Comparison of ENCODE assay signal across 14 cellular contexts in genomic region chr7:101869026-101869900, GRCh38. TPM values are rescaled to one million over a fixed set of nuclear protein-coding genes. Genes with fewer than 3 reads are reported as not detected.
DNase-seq lines count a peak whose midpoint lies in the region; ATAC-seq and TF ChIP-seq lines count a peak whose summit lies in the region.
"Had no signal": no experiment of that assay in that cellular context is flagged by ENCODE, and none has a peak within 500 bp of the region (broad histone marks: within the 10 kb centered on the region; RNA-seq: fewer than 3 reads in every experiment).

No MANE protein-coding gene starts in this region.

- 87% methylated on average over 38 of the region's 38 CpGs for WGBS in mesenchymal stem cell
- 72 to 82% methylated on average over 38 of the region's 38 CpGs for WGBS in upper lobe of left lung, 2 donors

- H3K27me3 ChIP-seq in breast epithelium (no peaks in the 10 kb centered on the region), mesenchymal stem cell (ENCODE audit: control insufficient read depth in 1 of 2, insufficient read depth in 1 of 2, low read length in 2 of 2) (no peaks in the 10 kb centered on the region), upper lobe of left lung (no peaks in the 10 kb centered on the region)

- H3K27ac ChIP-seq in breast epithelium, result no peak overlapping the region
- H3K27ac ChIP-seq in mesenchymal stem cell (ENCODE audit: low read length, poor library complexity, severe bottlenecking), result no peak overlapping the region
- H3K27ac ChIP-seq in upper lobe of left lung, result peak overlapping the region in 3 of 4 donors; percentile 20 to 66 (median 43)

- no TSS peak for BruUV-seq in MCF 10A (replicated peaks; lab: Mats Ljungman, UMichigan)

- no peak overlapping the region for H3K9ac ChIP-seq in mesenchymal stem cell (ENCODE audit: low read length)

- H3K36me3 Mint-ChIP-seq in MCF 10A (ENCODE audit: insufficient read depth, unreplicated experiment), result peaks cover 18% of the 10 kb centered on the region
- H3K36me3 Mint-ChIP-seq in dendritic cell treated with granulocyte-macrophage colony-stimulating factor and Interleukin-4, amounts not matched to agents 40 ng/mL and 50 ng/mL, for 4 days (ENCODE audit: low read depth), result peaks cover 25% of the 10 kb centered on the region

- intact Hi-C loops in MCF 10A (cut with micrococcal nuclease), result no loop called here
- intact Hi-C loops in breast epithelium (cut with DNase I; ENCODE audit: low total_unique reads), result no loop called here
- intact Hi-C loops in dendritic cell treated with granulocyte-macrophage colony-stimulating factor and Interleukin-4, amounts not matched to agents 40 ng/mL and 50 ng/mL, for 4 days (cut with micrococcal nuclease), result no loop called here

- H3K23ac ChIP-seq in mesenchymal stem cell (ENCODE audit: low read length in 2 of 2), result peak overlapping the region in 1 of 2 experiments; percentile 14

- H3K18ac ChIP-seq in mesenchymal stem cell (ENCODE audit: low read depth in 1 of 2, low read length in 2 of 2), result peak overlapping the region; percentile 66 to 75

- no peak overlapping the region for H2BK5ac ChIP-seq in mesenchymal stem cell (ENCODE audit: low read depth, low read length, poor library complexity, severe bottlenecking)

- peak overlapping the region; percentile 45 for H2BK120ac ChIP-seq in mesenchymal stem cell (ENCODE audit: low read depth, low read length)

- H3K4me2 ChIP-seq in mesenchymal stem cell (ENCODE audit: low read length, poor library complexity, severe bottlenecking), result peak overlapping the region; percentile 2

- ATAC-seq in upper lobe of left lung (ENCODE audit: low FRiP score in 2 of 2) (no peak), HG02973 (IDR thresholded peaks at IDR 0.05; ENCODE audit: unreplicated experiment) (no peak)

- H3K4me1 ChIP-seq in breast epithelium (no peaks in the 10 kb centered on the region), mesenchymal stem cell (ENCODE audit: control insufficient read depth, insufficient read depth, low read depth, low read length) (peaks cover 22% of the 10 kb centered on the region), upper lobe of left lung (peaks cover 16 to 35% (median 24%) of the 10 kb centered on the region in 4 donors)

- POLR2A ChIA-PET in MCF 10A (lab: Yijun Ruan, JAX), result interaction anchor here (1.0 to 1.5 kb wide), 3 partner anchors 12 to 13 kb away, joined by 5 to 9 read pairs (median 7); no protein-coding TSS in a partner anchor

- peak overlapping the region in 1 of 2 experiments; percentile 49 for H3K14ac ChIP-seq in mesenchymal stem cell (ENCODE audit: low read length in 2 of 2)

- no peaks in the 10 kb centered on the region for H3K27me3 Mint-ChIP-seq in MCF 10A (ENCODE audit: insufficient read depth, unreplicated experiment)
- H3K27me3 Mint-ChIP-seq in dendritic cell treated with granulocyte-macrophage colony-stimulating factor and Interleukin-4, amounts not matched to agents 40 ng/mL and 50 ng/mL, for 4 days, result no peaks in the 10 kb centered on the region
- H3K27me3 Mint-ChIP-seq: activated CD4-positive, alpha-beta memory T cell treated with anti-CD3 and anti-CD28 coated beads, Interleukin-2, amount 10 ng/mL, durations not matched to agents 7 days and 5 days had no signal

- H3K79me1 ChIP-seq in mesenchymal stem cell (replicated peaks; ENCODE audit: low read length, poor library complexity, severe bottlenecking), result peaks cover 51% of the 10 kb centered on the region

- H3K4me3 Mint-ChIP-seq in MCF 10A (ENCODE audit: unreplicated experiment), result no peak overlapping the region
- H3K4me3 Mint-ChIP-seq in dendritic cell treated with granulocyte-macrophage colony-stimulating factor and Interleukin-4, amounts not matched to agents 40 ng/mL and 50 ng/mL, for 4 days, result no peak overlapping the region
- H3K4me3 Mint-ChIP-seq: activated CD4-positive, alpha-beta memory T cell treated with anti-CD3 and anti-CD28 coated beads, Interleukin-2, amount 10 ng/mL, durations not matched to agents 7 days and 5 days had no signal

- H2AK5ac ChIP-seq in mesenchymal stem cell (ENCODE audit: low read length, severe bottlenecking), result no peak overlapping the region

- peaks cover 30% of the 10 kb centered on the region for H3K4me1 Mint-ChIP-seq in MCF 10A (ENCODE audit: insufficient read depth, unreplicated experiment)
- H3K4me1 Mint-ChIP-seq in dendritic cell treated with granulocyte-macrophage colony-stimulating factor and Interleukin-4, amounts not matched to agents 40 ng/mL and 50 ng/mL, for 4 days (ENCODE audit: low read depth), result peaks cover 34% of the 10 kb centered on the region
- H3K4me1 Mint-ChIP-seq: activated CD4-positive, alpha-beta memory T cell treated with anti-CD3 and anti-CD28 coated beads, Interleukin-2, amount 10 ng/mL, durations not matched to agents 7 days and 5 days had no signal

- TF ChIP-seq CTCF in MCF 10A (IDR thresholded peaks at IDR 0.05; ENCODE audit: unreplicated experiment) (no peak), breast epithelium (IDR thresholded peaks at IDR 0.05) (no peak), upper lobe of left lung (IDR thresholded peaks at IDR 0.05) (no peak)

- TF ChIP-seq POLR2A in breast epithelium (IDR thresholded peaks at IDR 0.05), result no peak
- TF ChIP-seq POLR2A in upper lobe of left lung (IDR thresholded peaks at IDR 0.05), result no peak

- peak overlapping the region; percentile 36 for H3K27ac Mint-ChIP-seq in MCF 10A (ENCODE audit: low read depth, unreplicated experiment)
- peak overlapping the region; percentile 8 for H3K27ac Mint-ChIP-seq in dendritic cell treated with granulocyte-macrophage colony-stimulating factor and Interleukin-4, amounts not matched to agents 40 ng/mL and 50 ng/mL, for 4 days
- H3K27ac Mint-ChIP-seq: activated CD4-positive, alpha-beta memory T cell treated with anti-CD3 and anti-CD28 coated beads, Interleukin-2, amount 10 ng/mL, durations not matched to agents 7 days and 5 days had no signal

- H3K9me3 ChIP-seq in breast epithelium, result no peaks in the 10 kb centered on the region
- no peaks in the 10 kb centered on the region for H3K9me3 ChIP-seq in mesenchymal stem cell (ENCODE audit: control insufficient read depth, low read length)
- H3K9me3 ChIP-seq in upper lobe of left lung, result no peaks in the 10 kb centered on the region

- TF ChIP-seq EP300 in upper lobe of left lung (IDR thresholded peaks at IDR 0.05), result no peak

- H4K8ac ChIP-seq in mesenchymal stem cell (ENCODE audit: low read length), result peak overlapping the region; percentile 85

- peak overlapping the region; percentile 73 for H2BK15ac ChIP-seq in mesenchymal stem cell (ENCODE audit: low read depth, poor library complexity, severe bottlenecking)

- H2BK12ac ChIP-seq in mesenchymal stem cell (ENCODE audit: low read length in 2 of 2), result peak overlapping the region; percentile 63 to 87

- peak overlapping the region; percentile 91 for H4K91ac ChIP-seq in mesenchymal stem cell (ENCODE audit: low read length)

- H3K4me3 ChIP-seq in breast epithelium (no peak overlapping the region), mesenchymal stem cell (ENCODE audit: insufficient read depth in 1 of 2, low read depth in 1 of 2, low read length in 2 of 2) (no peak overlapping the region), upper lobe of left lung (no peak overlapping the region)

- H3K36me3 ChIP-seq in breast epithelium (no peaks in the 10 kb centered on the region), mesenchymal stem cell (ENCODE audit: control insufficient read depth in 1 of 2, insufficient read depth in 2 of 2, low read depth in 1 of 2, low read length in 2 of 2) (peaks cover 0 to 8% of the 10 kb centered on the region in 2 experiments), upper lobe of left lung (no peaks in the 10 kb centered on the region)

- CTCF ChIA-PET in MCF 10A (lab: Yijun Ruan, JAX), result interaction anchor here (0.6 to 1.2 kb wide), 7 partner anchors 10 to 268 kb away, joined by 3 to 5 read pairs (median 4); no protein-coding TSS in a partner anchor

- H3K4ac ChIP-seq in mesenchymal stem cell (ENCODE audit: low read depth in 1 of 2, low read length in 2 of 2), result peak overlapping the region in 1 of 2 experiments; percentile 93

- DNase-seq in MCF 10A (ENCODE audit: unreplicated experiment) (no peak), breast epithelium (ENCODE audit: low spot score in 2 of 2) (no peak), mesenchymal stem cell (no peak), upper lobe of left lung (peak in 1 of 2 donors; percentile 62), HK-2 (ENCODE audit: unreplicated experiment) (no peak)
- no peak for DNase-seq in NK-92 treated with Interleukin-12 subunit alpha and Interleukin-12 subunit beta, amount 100 ng/mL, for 24 hours (lab: John Stamatoyannopoulos, UW)
- DNase-seq: ACHN; activated CD4-positive, alpha-beta memory T cell treated with anti-CD3 and anti-CD28 coated beads, Interleukin-2, amount 10 ng/mL, durations not matched to agents 7 days and 5 days; activated gamma-delta T cell; NCI-H2081; occipital lobe; T-helper 2 cell had no signal

- no peak overlapping the region for H2AFZ ChIP-seq in mesenchymal stem cell (ENCODE audit: low read depth, low read length)

- no peaks in the 10 kb centered on the region for H3K9me3 Mint-ChIP-seq in MCF 10A (ENCODE audit: unreplicated experiment)
- H3K9me3 Mint-ChIP-seq in dendritic cell treated with granulocyte-macrophage colony-stimulating factor and Interleukin-4, amounts not matched to agents 40 ng/mL and 50 ng/mL, for 4 days, result no peaks in the 10 kb centered on the region
- H3K9me3 Mint-ChIP-seq: activated CD4-positive, alpha-beta memory T cell treated with anti-CD3 and anti-CD28 coated beads, Interleukin-2, amount 10 ng/mL, durations not matched to agents 7 days and 5 days had no signal

RNA-seq across cellular contexts. Expression of gene CUX1, which starts 51.8 kb away (rescaled TPM):
- total RNA-seq in MCF 10A (2022), result 47.6 and 63.7 TPM in 2 replicates
- total RNA-seq in breast epithelium, result 10 to 100 TPM; 35.1 to 54.4 (median 41.1) TPM
- polyA plus RNA-seq in mesenchymal stem cell (2013, experiment 1 of 2), result 62.6 TPM
- 60.3 TPM for polyA plus RNA-seq in mesenchymal stem cell (2013, experiment 2 of 2)
- 100 to 1,000 TPM; 106 to 188 (median 115) TPM for total RNA-seq in upper lobe of left lung

Comparison
In these comparisons a context has a peak if more than half of its experiments do, and no peak if none do; other contexts are left out.
1. H3K27ac ChIP-seq: peak in upper lobe of left lung (3 of 4); none in breast epithelium (0 of 2) and mesenchymal stem cell (single experiment).